ENCODE assay signal across 28 cellular contexts in the genomic region with DNA sequence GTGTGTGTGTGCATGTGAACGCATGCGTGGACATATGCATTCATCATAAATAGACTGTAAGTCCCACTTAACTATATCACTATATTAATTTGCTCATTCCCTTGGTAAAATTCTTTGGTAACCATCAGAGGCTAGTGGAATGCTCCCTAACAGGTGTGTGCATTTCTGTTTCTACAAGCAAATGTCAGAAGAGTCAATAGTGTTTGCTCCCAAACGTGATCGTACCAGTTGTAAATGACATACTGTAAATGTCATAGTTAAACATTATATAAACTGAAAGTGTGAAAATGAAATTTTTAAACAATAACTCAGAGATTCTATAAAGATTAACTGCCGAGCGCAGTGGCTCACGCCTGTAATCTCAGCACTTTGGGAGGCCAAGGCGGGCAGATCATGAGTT.
"Had no signal": no experiment of that assay in that cellular context is flagged by ENCODE, and none has a peak within 500 bp of the region (broad histone marks: within the 10 kb centered on the region; RNA-seq: fewer than 3 reads in every experiment).

No MANE protein-coding gene starts in this region.

- H3K27me3 Mint-ChIP-seq: activated CD4-positive, alpha-beta memory T cell treated with anti-CD3 and anti-CD28 coated beads, Interleukin-2, amount 10 ng/mL, durations not matched to agents 7 days and 5 days; activated CD4-positive, alpha-beta T cell treated with anti-CD3 and anti-CD28 coated beads, Interleukin-2, amount 10 ng/mL, durations not matched to agents 7 days and 5 days; activated naive CD8-positive, alpha-beta T cell; activated T-cell treated with anti-CD3 and anti-CD28 coated beads, Interleukin-2, amount 50 U/mL, for 24 hours; effector memory CD8-positive, alpha-beta T cell had no signal

- DNase-seq: activated CD4-positive, alpha-beta memory T cell treated with anti-CD3 and anti-CD28 coated beads, Interleukin-2, amount 10 ng/mL, durations not matched to agents 7 days and 5 days; activated CD4-positive, alpha-beta T cell treated with anti-CD3 and anti-CD28 coated beads for 1 hour; activated CD4-positive, alpha-beta T cell treated with anti-CD3 and anti-CD28 coated beads for 4 hours; activated CD4-positive, alpha-beta T cell treated with anti-CD3 and anti-CD28 coated beads, Interleukin-2, amount 10 ng/mL, durations not matched to agents 7 days and 5 days; activated CD4-positive, alpha-beta T cell treated with anti-CD3 and anti-CD28 coated beads, Interleukin-2, amount 50 U/mL, for 4 hours; activated CD4-positive, CD25-positive, alpha-beta regulatory T cell; activated CD8-positive, alpha-beta memory T cell treated with anti-CD3 and anti-CD28 coated beads, Interleukin-2, amount 50 U/mL, for 48 hours; activated gamma-delta T cell treated with Interleukin-2 at 50 U/mL for 16 hours; activated naive CD4-positive, alpha-beta T cell treated with anti-CD3 and anti-CD28 coated beads, Interleukin-2, amount 50 U/mL, for 16 hours; activated naive CD4-positive, alpha-beta T cell treated with Interleukin-2 at 50 U/mL for 16 hours; activated T-cell treated with anti-CD3 and anti-CD28 coated beads for 4 hours; activated T-cell treated with anti-CD3 and anti-CD28 coated beads, Interleukin-2, amount 50 U/mL, for 24 hours; activated T-cell treated with anti-CD3 and anti-CD28 coated beads, Interleukin-2, amount 50 U/mL, for 72 hours; amniotic stem cell; cortex of kidney; dermis blood vessel endothelial cell; effector CD4-positive, alpha-beta T cell; effector memory CD8-positive, alpha-beta T cell; erythroblast; foreskin keratinocyte; gastrocnemius medialis; glutamatergic neuron; heart left ventricle; T-helper 2 cell had no signal

- H3K27me3 ChIP-seq: esophagus muscularis mucosa had no signal

- H3K9me3 ChIP-seq: esophagus muscularis mucosa, gastrocnemius medialis had no signal

- ATAC-seq: activated T-cell treated with anti-CD3 and anti-CD28 coated beads, Interleukin-2, amount 50 U/mL, for 72 hours; effector memory CD8-positive, alpha-beta T cell; foreskin keratinocyte; gastrocnemius medialis; heart left ventricle had no signal

- H3K9me3 Mint-ChIP-seq: effector memory CD8-positive, alpha-beta T cell had no signal

- H3K36me3 ChIP-seq: esophagus muscularis mucosa, gastrocnemius medialis, heart left ventricle had no signal

- H3K4me3 ChIP-seq: esophagus muscularis mucosa, gastrocnemius medialis, heart left ventricle had no signal

- H3K27ac Mint-ChIP-seq: activated CD4-positive, alpha-beta memory T cell treated with anti-CD3 and anti-CD28 coated beads, Interleukin-2, amount 10 ng/mL, durations not matched to agents 7 days and 5 days; activated CD4-positive, alpha-beta T cell treated with anti-CD3 and anti-CD28 coated beads, Interleukin-2, amount 10 ng/mL, durations not matched to agents 7 days and 5 days; activated naive CD8-positive, alpha-beta T cell; activated T-cell treated with anti-CD3 and anti-CD28 coated beads, Interleukin-2, amount 50 U/mL, for 24 hours; activated T-cell treated with anti-CD3 and anti-CD28 coated beads, Interleukin-2, amount 50 U/mL, for 72 hours; effector memory CD8-positive, alpha-beta T cell had no signal

- H3K4me1 ChIP-seq: esophagus muscularis mucosa, foreskin keratinocyte, gastrocnemius medialis, heart left ventricle had no signal

- H3K27ac ChIP-seq: esophagus muscularis mucosa, foreskin keratinocyte, gastrocnemius medialis, heart left ventricle had no signal

- H3K4me3 Mint-ChIP-seq: activated CD4-positive, alpha-beta memory T cell treated with anti-CD3 and anti-CD28 coated beads, Interleukin-2, amount 10 ng/mL, durations not matched to agents 7 days and 5 days; activated CD4-positive, alpha-beta T cell treated with anti-CD3 and anti-CD28 coated beads, Interleukin-2, amount 10 ng/mL, durations not matched to agents 7 days and 5 days; activated naive CD8-positive, alpha-beta T cell; activated T-cell treated with anti-CD3 and anti-CD28 coated beads, Interleukin-2, amount 50 U/mL, for 24 hours; activated T-cell treated with anti-CD3 and anti-CD28 coated beads, Interleukin-2, amount 50 U/mL, for 72 hours; effector memory CD8-positive, alpha-beta T cell had no signal

- FAIRE-seq: astrocyte, colon had no signal
